Comparison of ENCODE assay signal across 8 cellular contexts in genomic region chr14:20989787-20990600, GRCh38. TPM values are rescaled to one million over a fixed set of nuclear protein-coding genes. Genes with fewer than 3 reads are reported as not detected.
DNase-seq lines count a peak whose midpoint lies in the region; ATAC-seq and TF ChIP-seq lines count a peak whose summit lies in the region.

TSS of gene METTL17 (plus strand) at chr14:20989980. CDS start at chr14:20990003, 23 bp downstream.

- H3K9me3 ChIP-seq in mononuclear cell (ENCODE audit: low read depth, low read length) = no peaks in the 10 kb centered on the region

- DNase-seq in DMS114 treated with DMSO at 0.1 percent for 48 hours (lab: John Stamatoyannopoulos, UW; ENCODE audit: unreplicated experiment) (peak; percentile 95), HuH-7 (ENCODE audit: low spot score) (peak; percentile 86), OCI-M1 (lab: John Stamatoyannopoulos, UW) (peak; percentile 97), activated T-cell treated with anti-CD3 and anti-CD28 coated beads for 24 hours (ENCODE audit: low read depth) (peak; percentile 82), epithelial cell of esophagus (ENCODE audit: low read depth) (peak; percentile 98)
- peak; percentile 62 to 66 for DNase-seq in stimulated activated CD8-positive, alpha-beta memory T cell treated with anti-CD3 and anti-CD28 coated beads, Interleukin-4, amount 100 ng/mL, for 1 hour (ENCODE audit: low read depth in 2 of 2, low spot score in 1 of 2)

- peak; percentile 48 for TF ChIP-seq CTCF in epithelial cell of esophagus (IDR thresholded peaks at IDR 0.05; ENCODE audit: insufficient read depth, low read depth, low read length, missing control alignments)

- ATAC-seq in GM21515 (IDR thresholded peaks at IDR 0.05; ENCODE audit: unreplicated experiment) = peak; percentile 96

- peaks cover 52% of the 10 kb centered on the region for H3K4me1 ChIP-seq in mononuclear cell (ENCODE audit: insufficient read depth, low read length)

- H3K27me3 ChIP-seq in mononuclear cell (ENCODE audit: insufficient read depth, low read length) = no peaks in the 10 kb centered on the region

- H3K4me3 ChIP-seq in epithelial cell of esophagus (ENCODE audit: low read length) = peak within 1 kb of the TSS; percentile 92
- H3K4me3 ChIP-seq in mononuclear cell (ENCODE audit: low read length) = peak within 1 kb of the TSS; percentile 86

RNA-seq across cellular contexts. Expression of gene METTL17, which starts in this region (rescaled TPM):
- 50.6 TPM for total RNA-seq in mononuclear cell

Comparison
In these comparisons a context has a peak if more than half of its experiments do, and no peak if none do; other contexts are left out.
1. Peak in every context shown above with its lines: DNase-seq, ATAC-seq and H3K4me3 ChIP-seq.